Comparison of ENCODE assay signal across 24 cellular contexts in the genomic region with DNA sequence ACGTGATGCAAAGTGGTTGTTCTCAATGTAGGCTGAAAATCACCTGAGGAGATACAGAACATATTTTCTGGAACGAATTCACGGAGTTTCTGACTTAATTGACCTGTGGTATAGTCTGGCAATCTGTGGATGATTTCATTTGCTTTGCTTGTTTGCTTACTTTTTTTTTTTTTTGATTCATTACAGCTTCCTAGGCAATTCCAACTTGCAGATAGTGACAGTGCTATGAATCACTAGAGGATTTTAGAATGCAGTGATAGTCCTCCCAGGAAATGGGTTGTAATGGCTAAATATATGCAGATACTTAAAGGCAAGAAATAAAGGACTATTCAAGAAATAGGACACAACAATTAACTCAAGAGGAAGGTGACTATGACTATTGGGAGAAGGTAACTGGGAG.
"Had no signal": no experiment of that assay in that cellular context is flagged by ENCODE, and none has a peak within 500 bp of the region (broad histone marks: within the 10 kb centered on the region; RNA-seq: fewer than 3 reads in every experiment).

No MANE protein-coding gene starts in this region.

- H3K4me1 ChIP-seq: gastrocnemius medialis, heart right ventricle, left ventricle myocardium inferior, lower lobe of right lung, parathyroid adenoma, prostate gland, spleen, transverse colon had no signal

- H2AFZ ChIP-seq: parathyroid adenoma had no signal

- H3K4me3 ChIP-seq: dorsolateral prefrontal cortex, gastrocnemius medialis, heart right ventricle, left ventricle myocardium inferior, lower lobe of right lung, prostate gland, spleen, thoracic aorta, transverse colon had no signal

- H3K9ac ChIP-seq: parathyroid adenoma had no signal

- H3K27me3 ChIP-seq: dorsolateral prefrontal cortex, gastrocnemius medialis, heart right ventricle, spleen, transverse colon had no signal

- H3K27ac Mint-ChIP-seq: naive thymus-derived CD4-positive, alpha-beta T cell; nephron progenitor cell; stimulated activated naive B cell treated with anti-CD40 and anti-IgM and Interleukin-4, amounts not matched to agents 10 μg/mL and 1 μg/mL and 100 μg/mL, for 72 hours; stimulated activated naive CD8-positive, alpha-beta T cell treated with anti-CD3 and anti-CD28 coated beads, Interleukin-15, amount 100 ng/mL, for 72 hours had no signal

- H3K36me3 ChIP-seq: gastrocnemius medialis, heart right ventricle, left ventricle myocardium inferior, lower lobe of right lung, prostate gland, spleen, thoracic aorta, transverse colon had no signal

- H3K27ac ChIP-seq: dorsolateral prefrontal cortex, gastrocnemius medialis, heart right ventricle, left ventricle myocardium inferior, lower lobe of right lung, parathyroid adenoma, prostate gland, spleen, thoracic aorta, transverse colon had no signal

- H3K27me3 Mint-ChIP-seq: naive thymus-derived CD4-positive, alpha-beta T cell; stimulated activated naive B cell treated with anti-CD40 and anti-IgM and Interleukin-4, amounts not matched to agents 10 μg/mL and 1 μg/mL and 100 μg/mL, for 72 hours; stimulated activated naive CD8-positive, alpha-beta T cell treated with anti-CD3 and anti-CD28 coated beads, Interleukin-15, amount 100 ng/mL, for 72 hours had no signal

- H3K36me3 Mint-ChIP-seq: naive thymus-derived CD4-positive, alpha-beta T cell; stimulated activated naive B cell treated with anti-CD40 and anti-IgM and Interleukin-4, amounts not matched to agents 10 μg/mL and 1 μg/mL and 100 μg/mL, for 72 hours had no signal

- H3K4me1 Mint-ChIP-seq: naive thymus-derived CD4-positive, alpha-beta T cell; nephron progenitor cell; stimulated activated naive B cell treated with anti-CD40 and anti-IgM and Interleukin-4, amounts not matched to agents 10 μg/mL and 1 μg/mL and 100 μg/mL, for 72 hours; stimulated activated naive CD8-positive, alpha-beta T cell treated with anti-CD3 and anti-CD28 coated beads, Interleukin-15, amount 100 ng/mL, for 72 hours had no signal

- H3K4me3 Mint-ChIP-seq: naive thymus-derived CD4-positive, alpha-beta T cell; nephron progenitor cell; stimulated activated naive B cell treated with anti-CD40 and anti-IgM and Interleukin-4, amounts not matched to agents 10 μg/mL and 1 μg/mL and 100 μg/mL, for 72 hours; stimulated activated naive CD8-positive, alpha-beta T cell treated with anti-CD3 and anti-CD28 coated beads, Interleukin-15, amount 100 ng/mL, for 72 hours had no signal

- H3K9me3 Mint-ChIP-seq: nephron progenitor cell had no signal

- H3K79me2 ChIP-seq: parathyroid adenoma had no signal

- H3K9me3 ChIP-seq: gastrocnemius medialis, lower lobe of right lung, prostate gland, thoracic aorta, transverse colon had no signal

- ATAC-seq: esophagus mucosa; gastrocnemius medialis; heart right ventricle; lower lobe of right lung; naive thymus-derived CD4-positive, alpha-beta T cell; sciatic nerve; stimulated activated naive B cell treated with anti-CD40 and anti-IgM and Interleukin-4, amounts not matched to agents 10 μg/mL and 1 μg/mL and 100 μg/mL, for 72 hours; stimulated activated naive CD8-positive, alpha-beta T cell treated with anti-CD3 and anti-CD28 coated beads, Interleukin-15, amount 100 ng/mL, for 72 hours had no signal

- DNase-seq: cortex of kidney; dorsolateral prefrontal cortex; effector CD8-positive, alpha-beta T cell; gastrocnemius medialis; heart right ventricle; hypothalamus; kidney glomerular epithelial cell; left ventricle myocardium inferior; lower lobe of right lung; mesenchymal stem cell; naive thymus-derived CD4-positive, alpha-beta T cell; nephron progenitor cell; retina; spleen; stimulated activated CD4-positive, alpha-beta T cell treated with anti-CD3 and anti-CD28 coated beads, Interleukin-2, amount 100 ng/mL, for 24 hours; stimulated activated CD4-positive, alpha-beta T cell treated with anti-CD3 and anti-CD28 coated beads, Interleukin-4, amount 100 ng/mL, for 4 hours; stimulated activated naive B cell treated with anti-CD40 and anti-IgM and Interleukin-4, amounts not matched to agents 10 μg/mL and 1 μg/mL and 100 μg/mL, for 72 hours; stimulated activated naive CD8-positive, alpha-beta T cell treated with anti-CD3 and anti-CD28 coated beads, Interleukin-15, amount 100 ng/mL, for 72 hours; transverse colon had no signal
